In the genomic region with DNA sequence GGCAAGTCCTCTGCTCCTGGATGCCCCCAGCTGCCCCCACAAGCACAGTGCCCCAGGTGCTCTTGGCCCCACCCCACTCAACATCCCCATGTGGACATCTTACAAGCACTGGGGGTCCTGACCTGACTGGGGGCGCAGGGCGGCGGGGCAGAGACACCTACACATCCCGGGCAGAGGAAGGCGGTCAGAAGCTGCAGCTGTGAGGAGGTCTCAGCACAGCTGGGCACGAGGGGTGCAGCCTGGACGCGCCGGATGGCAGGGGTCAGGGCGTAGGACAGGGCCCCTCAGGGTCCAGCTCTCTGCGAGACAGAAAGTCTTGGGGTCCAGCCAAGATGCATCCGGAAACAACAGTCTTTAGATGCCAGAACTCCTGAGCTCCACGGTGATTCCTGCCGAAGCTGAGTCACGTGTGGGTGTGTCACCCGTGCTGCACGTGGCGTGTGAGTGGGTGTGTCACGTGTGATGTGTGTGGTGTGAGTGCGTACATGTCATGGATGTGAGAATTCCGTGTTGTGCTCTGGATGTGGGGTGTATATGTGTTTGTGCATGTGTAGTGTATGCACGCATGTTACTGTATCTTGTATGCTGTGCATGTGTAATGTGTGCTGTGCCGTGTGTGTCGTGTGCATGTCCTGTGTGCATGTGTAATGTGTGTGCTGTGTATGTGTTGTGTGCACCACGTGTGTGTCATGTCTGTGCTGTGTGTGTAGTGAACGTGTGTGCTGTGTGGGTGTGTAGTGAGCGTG, we compare ENCODE assay signal across 15 cellular contexts. TPM values are rescaled to one million over a fixed set of nuclear protein-coding genes. Genes with fewer than 3 reads are reported as not detected.
DNase-seq lines count a peak whose midpoint lies in the region; ATAC-seq and TF ChIP-seq lines count a peak whose summit lies in the region.
"Had no signal": no experiment of that assay in that cellular context is flagged by ENCODE, and none has a peak within 500 bp of the region (broad histone marks: within the 10 kb centered on the region; RNA-seq: fewer than 3 reads in every experiment).

No MANE protein-coding gene starts in this region.

- H3K4me1 ChIP-seq in right cardiac atrium (ENCODE audit: control insufficient read depth, insufficient read depth, low read length) (no peaks in the 10 kb centered on the region), right atrium auricular region (peaks cover 0 to 6% of the 10 kb centered on the region in 2 donors)

- TF ChIP-seq CTCF in right atrium auricular region (IDR thresholded peaks at IDR 0.05) (no peak), fibroblast of pulmonary artery (IDR thresholded peaks at IDR 0.05; ENCODE audit: low read length, missing control alignments) (no peak)

- H3K36me3 ChIP-seq in right atrium auricular region: no peaks in the 10 kb centered on the region
- H3K36me3 ChIP-seq: WERI-Rb-1 had no signal

- WGBS in right cardiac atrium: 69% methylated on average over 27 of the region's 27 CpGs

- H3K27me3 ChIP-seq in right cardiac atrium (ENCODE audit: control insufficient read depth, insufficient read depth) (no peaks in the 10 kb centered on the region), right atrium auricular region (peaks cover 0 to 13% of the 10 kb centered on the region in 2 donors)

- H3K4me3 ChIP-seq in right cardiac atrium (ENCODE audit: low read length) (no peak overlapping the region), right atrium auricular region (no peak overlapping the region), fibroblast of pulmonary artery (replicated peaks; ENCODE audit: low read depth, low read length) (no peak overlapping the region)

- intact Hi-C loops in right cardiac atrium (cut with DNase I): no loop called here

- ATAC-seq in right cardiac atrium: no peak

- H3K9me3 ChIP-seq in right cardiac atrium (ENCODE audit: control insufficient read depth, low read length): no peaks in the 10 kb centered on the region
- no peaks in the 10 kb centered on the region for H3K9me3 ChIP-seq in right atrium auricular region

- DNase-seq in right cardiac atrium (peak in 2 of 3 donors; percentile 33), right atrium auricular region (ENCODE audit: low spot score) (no peak), fibroblast of pulmonary artery (ENCODE audit: low read depth) (peak; percentile 28), activated gamma-delta T cell (lab: John Stamatoyannopoulos, UW) (no peak), NK-92 (lab: John Stamatoyannopoulos, UW; ENCODE audit: unreplicated experiment) (no peak), UCSD-AML1 (lab: John Stamatoyannopoulos, UW; ENCODE audit: unreplicated experiment) (no peak), islet precursor cell (no peak)
- DNase-seq: amniotic stem cell; NCI-H1694; posterior cingulate gyrus; SHP77; stimulated activated CD4-positive, alpha-beta T cell treated with anti-CD3 and anti-CD28 coated beads, Interleukin-15, amount 100 ng/mL, for 24 hours; WERI-Rb-1 had no signal

- H3K27ac ChIP-seq in right cardiac atrium (ENCODE audit: low read length) (no peak overlapping the region), right atrium auricular region (no peak overlapping the region)
- H3K27ac ChIP-seq: KMS-11, WERI-Rb-1 had no signal

TF ChIP-seq in PFSK-1, 5 proteins besides CTCF, POLR2A, EP300 and RAD21:
- no peak for TF ChIP-seq POLR2AphosphoS5 (IDR thresholded peaks at IDR 0.05; ENCODE audit: low read depth, low read length)
- no peak for TF ChIP-seq FOXP2 (optimal IDR thresholded peaks at IDR 0.05; ENCODE audit: borderline replicate concordance, extremely low read depth, extremely low read length, insufficient read depth)
- TF ChIP-seq, protein P1, sequence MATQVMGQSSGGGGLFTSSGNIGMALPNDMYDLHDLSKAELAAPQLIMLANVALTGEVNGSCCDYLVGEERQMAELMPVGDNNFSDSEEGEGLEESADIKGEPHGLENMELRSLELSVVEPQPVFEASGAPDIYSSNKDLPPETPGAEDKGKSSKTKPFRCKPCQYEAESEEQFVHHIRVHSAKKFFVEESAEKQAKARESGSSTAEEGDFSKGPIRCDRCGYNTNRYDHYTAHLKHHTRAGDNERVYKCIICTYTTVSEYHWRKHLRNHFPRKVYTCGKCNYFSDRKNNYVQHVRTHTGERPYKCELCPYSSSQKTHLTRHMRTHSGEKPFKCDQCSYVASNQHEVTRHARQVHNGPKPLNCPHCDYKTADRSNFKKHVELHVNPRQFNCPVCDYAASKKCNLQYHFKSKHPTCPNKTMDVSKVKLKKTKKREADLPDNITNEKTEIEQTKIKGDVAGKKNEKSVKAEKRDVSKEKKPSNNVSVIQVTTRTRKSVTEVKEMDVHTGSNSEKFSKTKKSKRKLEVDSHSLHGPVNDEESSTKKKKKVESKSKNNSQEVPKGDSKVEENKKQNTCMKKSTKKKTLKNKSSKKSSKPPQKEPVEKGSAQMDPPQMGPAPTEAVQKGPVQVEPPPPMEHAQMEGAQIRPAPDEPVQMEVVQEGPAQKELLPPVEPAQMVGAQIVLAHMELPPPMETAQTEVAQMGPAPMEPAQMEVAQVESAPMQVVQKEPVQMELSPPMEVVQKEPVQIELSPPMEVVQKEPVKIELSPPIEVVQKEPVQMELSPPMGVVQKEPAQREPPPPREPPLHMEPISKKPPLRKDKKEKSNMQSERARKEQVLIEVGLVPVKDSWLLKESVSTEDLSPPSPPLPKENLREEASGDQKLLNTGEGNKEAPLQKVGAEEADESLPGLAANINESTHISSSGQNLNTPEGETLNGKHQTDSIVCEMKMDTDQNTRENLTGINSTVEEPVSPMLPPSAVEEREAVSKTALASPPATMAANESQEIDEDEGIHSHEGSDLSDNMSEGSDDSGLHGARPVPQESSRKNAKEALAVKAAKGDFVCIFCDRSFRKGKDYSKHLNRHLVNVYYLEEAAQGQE (IDR thresholded peaks at IDR 0.05; ENCODE audit: insufficient read depth in 1 of 2, low read depth in 2 of 2, low read length in 2 of 2): no peak
- TF ChIP-seq SIN3A (IDR thresholded peaks at IDR 0.05; ENCODE audit: borderline replicate concordance, insufficient read depth, low read length): peak; percentile 33; the same call in 1 of the 2 replicates
- TF ChIP-seq TAF1 (IDR thresholded peaks at IDR 0.05; ENCODE audit: borderline replicate concordance, insufficient read depth, low read length): no peak

RNA-seq across cellular contexts. Expression of a gene that starts 5.1 kb away (rescaled TPM):
- under 1 TPM; 0.45 to 0.89 (median 0.68) TPM for total RNA-seq in right cardiac atrium
- polyA plus RNA-seq in right cardiac atrium: 0.48 TPM
- under 1 TPM; 0.44 to 0.63 TPM for total RNA-seq in right atrium auricular region
- not detected for polyA plus RNA-seq in PFSK-1 (2012; ENCODE audit: insufficient read length, low read depth)

RNA-seq across cellular contexts. Expression of a gene that starts 12.8 kb away (rescaled TPM):
- total RNA-seq in right cardiac atrium (not detected), right atrium auricular region (not detected)
- polyA plus RNA-seq in right cardiac atrium: not detected
- polyA plus RNA-seq in PFSK-1 (2012; ENCODE audit: insufficient read length, low read depth): not detected

RNA-seq across cellular contexts. Expression of a gene that starts 33.9 kb away (rescaled TPM):
- total RNA-seq in right cardiac atrium (1 to 10 TPM; 1.4 to 2.1 (median 1.5) TPM), right atrium auricular region (1 to 10 TPM in 1 of 2 donors, under 1 TPM in 1; 0.82 to 1.5 TPM)
- 0.50 TPM for polyA plus RNA-seq in right cardiac atrium
- polyA plus RNA-seq in PFSK-1 (2012; ENCODE audit: insufficient read length, low read depth): 3.7 TPM

Comparison
In these comparisons a context has a peak if more than half of its experiments do, and no peak if none do; other contexts are left out.
1. DNase-seq: peak in right cardiac atrium (2 of 3) and fibroblast of pulmonary artery (single experiment); none in right atrium auricular region (single experiment), activated gamma-delta T cell (single experiment), NK-92 (single experiment), UCSD-AML1 (single experiment) and islet precursor cell (single experiment).